Comparison of ENCODE assay signal across 30 cellular contexts in genomic region chr19:30884146-30884812, GRCh38.
"Had no signal": no experiment of that assay in that cellular context is flagged by ENCODE, and none has a peak within 500 bp of the region (broad histone marks: within the 10 kb centered on the region; RNA-seq: fewer than 3 reads in every experiment).

No MANE protein-coding gene starts in this region.

- H3K9me3 ChIP-seq: breast epithelium, esophagus muscularis mucosa, heart left ventricle, left ventricle myocardium inferior, mucosa of descending colon, ovary, prostate gland, tibial nerve had no signal

- H3K27me3 Mint-ChIP-seq: activated B cell treated with CpG ODN at 0.5 μM for 24 hours; activated CD8-positive, alpha-beta memory T cell treated with anti-CD3 and anti-CD28 coated beads, Interleukin-2, amount 10 ng/mL, durations not matched to agents 7 days and 5 days; stimulated activated memory B cell treated with anti-CD40 and anti-IgM and Interleukin-4, amounts not matched to agents 10 μg/mL and 1 μg/mL and 100 μg/mL, for 72 hours had no signal

- H3K4me3 ChIP-seq: breast epithelium, esophagus muscularis mucosa, heart left ventricle, left ventricle myocardium inferior, lung, mucosa of descending colon, ovary, prostate gland, skin epidermis, tibial nerve had no signal

- H3K36me3 ChIP-seq: breast epithelium, esophagus muscularis mucosa, heart left ventricle, left ventricle myocardium inferior, ovary, prostate gland, tibial nerve had no signal

- DNase-seq: activated B cell treated with CpG ODN at 0.5 μM for 24 hours; activated CD4-positive, alpha-beta T cell treated with anti-CD3 and anti-CD28 coated beads, Interleukin-2, amount 50 U/mL, for 1 hour; activated CD8-positive, alpha-beta memory T cell treated with anti-CD3 and anti-CD28 coated beads, Interleukin-2, amount 10 ng/mL, durations not matched to agents 7 days and 5 days; activated CD8-positive, alpha-beta T cell treated with anti-CD3 and anti-CD28 coated beads for 36 hours; activated naive CD4-positive, alpha-beta T cell; activated T-cell treated with anti-CD3 and anti-CD28 coated beads for 4 hours; activated T-cell treated with anti-CD3 and anti-CD28 coated beads, Interleukin-2, amount 50 U/mL, for 72 hours; central memory CD4-positive, alpha-beta T cell; foreskin keratinocyte; heart left ventricle; hypothalamus; left ventricle myocardium inferior; mucosa of descending colon; ovary; retina; stimulated activated CD4-positive, alpha-beta T cell treated with anti-CD3 and anti-CD28 coated beads, Interleukin-12 subunit alpha, Interleukin-12 subunit beta, amount 100 ng/mL, for 4 hours; stimulated activated CD4-positive, alpha-beta T cell treated with anti-CD3 and anti-CD28 coated beads, Interleukin-4, amount 100 ng/mL, for 1 hour; stimulated activated CD8-positive, alpha-beta memory T cell treated with anti-CD3 and anti-CD28 coated beads, Interleukin-4, amount 100 ng/mL, for 48 hours; T-helper 17 cell; T1000 had no signal

- H3K27ac Mint-ChIP-seq: activated B cell treated with CpG ODN at 0.5 μM for 24 hours; activated CD8-positive, alpha-beta memory T cell treated with anti-CD3 and anti-CD28 coated beads, Interleukin-2, amount 10 ng/mL, durations not matched to agents 7 days and 5 days; activated CD8-positive, alpha-beta T cell treated with anti-CD3 and anti-CD28 coated beads for 36 hours; activated naive CD4-positive, alpha-beta T cell treated with anti-CD3 and anti-CD28 coated beads, Interleukin-2, amount 50 U/mL, for 72 hours; activated T-cell treated with anti-CD3 and anti-CD28 coated beads, Interleukin-2, amount 50 U/mL, for 72 hours; natural killer cell treated with Interleukin-12 subunit alpha and Interleukin-12 subunit beta and Interleukin-15 and Interleukin-18, amount 100 ng/mL, for 72 hours; stimulated activated memory B cell treated with anti-CD40 and anti-IgM and Interleukin-4, amounts not matched to agents 10 μg/mL and 1 μg/mL and 100 μg/mL, for 72 hours; T-helper 17 cell had no signal

- ATAC-seq: activated CD8-positive, alpha-beta memory T cell treated with anti-CD3 and anti-CD28 coated beads, Interleukin-2, amount 10 ng/mL, durations not matched to agents 7 days and 5 days; activated CD8-positive, alpha-beta T cell treated with anti-CD3 and anti-CD28 coated beads for 36 hours; activated naive CD4-positive, alpha-beta T cell treated with anti-CD3 and anti-CD28 coated beads, Interleukin-2, amount 50 U/mL, for 72 hours; activated T-cell treated with anti-CD3 and anti-CD28 coated beads, Interleukin-2, amount 50 U/mL, for 72 hours; foreskin keratinocyte; heart left ventricle; mucosa of descending colon; sciatic nerve; stimulated activated memory B cell treated with anti-CD40 and anti-IgM and Interleukin-4, amounts not matched to agents 10 μg/mL and 1 μg/mL and 100 μg/mL, for 72 hours; T-helper 17 cell had no signal

- H3K4me1 Mint-ChIP-seq: activated B cell treated with CpG ODN at 0.5 μM for 24 hours; activated CD8-positive, alpha-beta memory T cell treated with anti-CD3 and anti-CD28 coated beads, Interleukin-2, amount 10 ng/mL, durations not matched to agents 7 days and 5 days; stimulated activated memory B cell treated with anti-CD40 and anti-IgM and Interleukin-4, amounts not matched to agents 10 μg/mL and 1 μg/mL and 100 μg/mL, for 72 hours had no signal

- H3K27me3 ChIP-seq: breast epithelium, foreskin keratinocyte, ovary, tibial nerve had no signal

- H3K4me3 Mint-ChIP-seq: activated B cell treated with CpG ODN at 0.5 μM for 24 hours; activated CD8-positive, alpha-beta memory T cell treated with anti-CD3 and anti-CD28 coated beads, Interleukin-2, amount 10 ng/mL, durations not matched to agents 7 days and 5 days; activated CD8-positive, alpha-beta T cell treated with anti-CD3 and anti-CD28 coated beads for 36 hours; activated T-cell treated with anti-CD3 and anti-CD28 coated beads, Interleukin-2, amount 50 U/mL, for 72 hours; natural killer cell treated with Interleukin-12 subunit alpha and Interleukin-12 subunit beta and Interleukin-15 and Interleukin-18, amount 100 ng/mL, for 72 hours; stimulated activated memory B cell treated with anti-CD40 and anti-IgM and Interleukin-4, amounts not matched to agents 10 μg/mL and 1 μg/mL and 100 μg/mL, for 72 hours; T-helper 17 cell had no signal

- H3K36me3 Mint-ChIP-seq: activated CD8-positive, alpha-beta memory T cell treated with anti-CD3 and anti-CD28 coated beads, Interleukin-2, amount 10 ng/mL, durations not matched to agents 7 days and 5 days; natural killer cell treated with Interleukin-12 subunit alpha and Interleukin-12 subunit beta and Interleukin-15 and Interleukin-18, amount 100 ng/mL, for 72 hours; stimulated activated memory B cell treated with anti-CD40 and anti-IgM and Interleukin-4, amounts not matched to agents 10 μg/mL and 1 μg/mL and 100 μg/mL, for 72 hours had no signal

- H3K27ac ChIP-seq: breast epithelium, esophagus muscularis mucosa, foreskin keratinocyte, heart left ventricle, left ventricle myocardium inferior, ovary, prostate gland, skin epidermis, tibial nerve had no signal

- H3K9me3 Mint-ChIP-seq: activated CD8-positive, alpha-beta T cell treated with anti-CD3 and anti-CD28 coated beads for 36 hours; activated naive CD4-positive, alpha-beta T cell treated with anti-CD3 and anti-CD28 coated beads, Interleukin-2, amount 50 U/mL, for 72 hours; natural killer cell treated with Interleukin-12 subunit alpha and Interleukin-12 subunit beta and Interleukin-15 and Interleukin-18, amount 100 ng/mL, for 72 hours; stimulated activated memory B cell treated with anti-CD40 and anti-IgM and Interleukin-4, amounts not matched to agents 10 μg/mL and 1 μg/mL and 100 μg/mL, for 72 hours had no signal

- H3K4me1 ChIP-seq: breast epithelium, foreskin keratinocyte, heart left ventricle, left ventricle myocardium inferior, prostate gland had no signal
